ENCODE assay signal across 8 cellular contexts in the genomic region with DNA sequence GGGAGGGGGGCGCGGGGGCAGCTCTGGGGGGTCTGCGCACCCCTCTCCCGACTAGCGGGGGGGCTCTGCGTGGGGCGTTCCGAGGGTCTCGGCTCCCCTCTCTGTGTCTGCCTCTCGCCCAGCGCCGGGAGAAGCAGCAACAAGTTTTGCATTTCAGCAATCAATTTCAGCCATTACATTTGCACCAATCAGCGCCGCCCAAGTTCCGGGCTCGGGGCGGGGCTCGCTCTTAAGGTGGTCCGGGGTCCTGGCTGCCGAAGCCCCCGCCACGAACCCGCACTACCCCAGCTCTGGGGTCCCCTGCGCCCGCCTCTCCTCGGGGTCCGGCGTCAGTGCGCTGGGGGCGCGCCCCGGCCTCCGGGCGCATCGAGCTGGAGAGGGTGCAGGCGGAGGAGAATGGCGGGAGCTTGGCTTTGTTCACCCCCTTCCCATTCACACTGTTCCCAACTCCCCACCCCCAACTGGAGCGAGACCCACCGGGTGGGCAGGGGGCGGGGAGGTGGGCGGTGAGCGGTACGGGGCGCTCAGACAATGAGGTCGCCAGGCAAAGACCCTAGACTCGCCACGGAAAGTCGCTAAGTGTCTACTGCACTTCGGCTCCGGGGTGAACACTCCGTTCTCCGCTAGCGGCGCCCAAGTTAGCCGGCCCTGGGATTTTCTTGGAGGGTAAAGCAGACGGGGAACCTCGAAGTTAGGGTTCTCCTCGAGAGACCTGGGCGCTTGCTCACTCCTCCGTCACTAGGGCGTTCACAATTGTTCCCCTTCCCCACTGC. TPM values are rescaled to one million over a fixed set of nuclear protein-coding genes. Genes with fewer than 3 reads are reported as not detected.
DNase-seq lines count a peak whose midpoint lies in the region; ATAC-seq and TF ChIP-seq lines count a peak whose summit lies in the region.

A gene (minus strand): TSS at position 141 of the 773 bp plus-strand sequence. CDS start 1,213 bp downstream, outside the sequence.

- BruUV-seq in PC-3 (replicated peaks; lab: Mats Ljungman, UMichigan), result no TSS peak

- H3K4me1 Mint-ChIP-seq in activated naive CD8-positive, alpha-beta T cell (ENCODE audit: low read depth), result peaks cover 12% of the 10 kb centered on the region

- no peaks in the 10 kb centered on the region for H3K9me3 ChIP-seq in PC-3 (ENCODE audit: low read length)
- no peaks in the 10 kb centered on the region for H3K9me3 ChIP-seq in thyroid gland

- 0% methylated on average over 13 to 40 of the region's 61 CpGs for WGBS in thyroid gland, 2 donors

- in situ Hi-C loops in G401 (cut with HindIII; ENCODE audit: low sequenced_read_pairs), result no loop called here

- H3K27ac Mint-ChIP-seq in activated naive CD8-positive, alpha-beta T cell, result no peak within 1 kb of the TSS

- H4K20me1 ChIP-seq in PC-3 (ENCODE audit: low read length), result no peaks in the 10 kb centered on the region

- H3K27me3 ChIP-seq in PC-3 (ENCODE audit: low read length), result peaks cover 17% of the 10 kb centered on the region
- H3K27me3 ChIP-seq in thyroid gland, result no peaks in the 10 kb centered on the region

- H3K4me3 ChIP-seq in PC-3 (ENCODE audit: low read length) (peak within 1 kb of the TSS; percentile 70), thyroid gland (replicated peaks in 1 of 3) (peak within 1 kb of the TSS; percentile 26 to 66 (median 62))

- CTCF ChIA-PET in PC-3 (lab: Charles Lee), result no interaction called here

- intact Hi-C loops in PC-3 (cut with micrococcal nuclease), result loop anchor here (5.0 kb wide), 1 partner anchor 1040 kb away; no protein-coding TSS in a partner anchor
- intact Hi-C loops in head of caudate nucleus (cut with DNase I), result loop anchor here (10.0 kb wide), 2 partner anchors 87 to 1047 kb away; no protein-coding TSS in a partner anchor
- intact Hi-C loops in thyroid gland (cut with DNase I), result loop anchor here (5.0 to 10.0 kb wide), 2 partner anchors 395 to 1127 kb away; no protein-coding TSS in a partner anchor

- no peaks in the 10 kb centered on the region for H3K9me3 Mint-ChIP-seq in activated naive CD8-positive, alpha-beta T cell (ENCODE audit: low read depth)

- H3K4me2 ChIP-seq in PC-3 (ENCODE audit: low read length), result peak within 1 kb of the TSS; percentile 88

- no peak for TF ChIP-seq POLR2A in thyroid gland (IDR thresholded peaks at IDR 0.05)

- H3K9ac ChIP-seq in PC-3 (ENCODE audit: low read length), result peak within 1 kb of the TSS; percentile 27

- H3K27ac ChIP-seq in PC-3 (ENCODE audit: low read length) (no peak within 1 kb of the TSS), thyroid gland (peak within 1 kb of the TSS; percentile 33 to 57 (median 53))

- H3K4me1 ChIP-seq in PC-3 (ENCODE audit: insufficient read depth, low read length) (peaks cover 17% of the 10 kb centered on the region), thyroid gland (peaks cover 17 to 38% of the 10 kb centered on the region in 2 donors)

- DNase-seq in G401 (ENCODE audit: low spot score) (peak; percentile 10), PC-3 (no peak), head of caudate nucleus (peak; percentile 68 to 92 (median 83)), nucleus accumbens (lab: John Stamatoyannopoulos, UW) (peak in 49 of 56 donors; percentile 20 to 88 (median 73)), thyroid gland (peak in 1 of 2 donors; percentile 34), SKM-1 treated with dmso at 0.1 percent for 144 hours (lab: John Stamatoyannopoulos, UW; ENCODE audit: unreplicated experiment) (no peak), NCI-H345 (lab: John Stamatoyannopoulos, UW) (no peak)

- H3K9me2 ChIP-seq in PC-3 (replicated peaks; ENCODE audit: low read length), result no peaks in the 10 kb centered on the region

- POLR2A ChIA-PET in PC-3 (lab: Charles Lee; ENCODE audit: unreplicated experiment), result no interaction called here

- peak within 1 kb of the TSS; percentile 86 for H3K4me3 Mint-ChIP-seq in activated naive CD8-positive, alpha-beta T cell

- no peaks in the 10 kb centered on the region for H3K79me2 ChIP-seq in PC-3 (ENCODE audit: low read length)

- no peak for ATAC-seq in PC-3

- H3K27me3 Mint-ChIP-seq in activated naive CD8-positive, alpha-beta T cell, result peaks cover 11% of the 10 kb centered on the region

- H3K36me3 ChIP-seq in PC-3 (ENCODE audit: low read depth, low read length) (no peaks in the 10 kb centered on the region), thyroid gland (no peaks in the 10 kb centered on the region)

- peak within 1 kb of the TSS; percentile 54 for H2AFZ ChIP-seq in PC-3 (ENCODE audit: low read length)

- no peaks in the 10 kb centered on the region for H3F3A ChIP-seq in PC-3 (ENCODE audit: low read length, unreplicated experiment)

- no peaks in the 10 kb centered on the region for H3K36me3 Mint-ChIP-seq in activated naive CD8-positive, alpha-beta T cell

- TF ChIP-seq CTCF in PC-3 (conservative IDR thresholded peaks at IDR 0.05; ENCODE audit: low read depth, low read length) (no peak), thyroid gland (IDR thresholded peaks at IDR 0.05) (no peak)

RNA-seq across cellular contexts. Expression of the gene that starts here (rescaled TPM):
- total RNA-seq in G401 (2014; rRNA removed; shearing (Covaris generic)), result 0.54 and 0.62 TPM in 2 replicates
- total RNA-seq in PC-3 (2014; rRNA removed), result 2.7 and 3.1 TPM in 2 replicates
- total RNA-seq in thyroid gland, result 1 to 10 TPM; 2.5 to 4.5 (median 2.9) TPM

Comparison
In these comparisons a context has a peak if more than half of its experiments do, and no peak if none do; other contexts are left out.
1. Peak in DNase-seq in G401; RNA of the gene not detected or under 1 TPM.
2. DNase-seq: peak in head of caudate nucleus (42 of 42) and nucleus accumbens (49 of 56); none in PC-3 (single experiment), SKM-1 treated with dmso at 0.1 percent for 144 hours (single experiment) and NCI-H345 (single experiment).